Comparison of ENCODE assay signal across 31 cellular contexts in the genomic region with DNA sequence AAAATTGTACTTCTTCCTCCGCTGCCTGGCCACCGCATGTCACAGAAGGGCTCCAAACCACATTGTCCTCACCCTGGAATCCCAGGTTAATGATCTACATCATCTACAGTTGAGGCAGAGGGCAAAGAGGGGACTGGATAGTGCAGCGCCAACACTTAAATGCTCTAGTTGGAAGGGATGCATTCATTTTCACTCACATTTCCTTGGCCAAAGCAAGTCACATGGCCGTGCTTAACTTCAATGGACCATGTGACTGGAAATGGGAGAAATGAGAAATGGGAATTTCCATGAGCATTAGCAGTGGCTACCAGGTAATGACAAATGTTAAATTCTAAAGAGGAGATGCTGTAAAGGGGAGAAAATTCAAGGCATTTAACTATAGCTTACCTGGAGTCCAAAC.
"Had no signal": no experiment of that assay in that cellular context is flagged by ENCODE, and none has a peak within 500 bp of the region (broad histone marks: within the 10 kb centered on the region; RNA-seq: fewer than 3 reads in every experiment).

No MANE protein-coding gene starts in this region.

- H3K4me3 ChIP-seq: adrenal gland, body of pancreas, esophagus muscularis mucosa, gastrocnemius medialis, heart left ventricle had no signal

- ATAC-seq: activated naive CD8-positive, alpha-beta T cell treated with anti-CD3 and anti-CD28 coated beads, Interleukin-2, amount 50 U/mL, for 24 hours; activated T-cell treated with anti-CD3 and anti-CD28 coated beads, Interleukin-2, amount 50 U/mL, for 72 hours; effector memory CD8-positive, alpha-beta T cell; foreskin keratinocyte; gastrocnemius medialis; heart left ventricle had no signal

- H3K4me1 ChIP-seq: adrenal gland, foreskin keratinocyte, gastrocnemius medialis, heart left ventricle had no signal

- H3K27me3 ChIP-seq: adrenal gland, body of pancreas, esophagus muscularis mucosa, heart left ventricle had no signal

- FAIRE-seq: colon had no signal

- H3K27ac ChIP-seq: adrenal gland, body of pancreas, esophagus muscularis mucosa, foreskin keratinocyte, gastrocnemius medialis, heart left ventricle had no signal

- H3K36me3 ChIP-seq: adrenal gland, esophagus muscularis mucosa, gastrocnemius medialis, heart left ventricle had no signal

- H3K9me3 ChIP-seq: adrenal gland, body of pancreas, esophagus muscularis mucosa, gastrocnemius medialis had no signal

- DNase-seq: activated CD4-positive, alpha-beta memory T cell treated with anti-CD3 and anti-CD28 coated beads, Interleukin-2, amount 10 ng/mL, durations not matched to agents 7 days and 5 days; activated CD4-positive, alpha-beta T cell treated with anti-CD3 and anti-CD28 coated beads for 1 hour; activated CD4-positive, alpha-beta T cell treated with anti-CD3 and anti-CD28 coated beads for 4 hours; activated CD4-positive, alpha-beta T cell treated with anti-CD3 and anti-CD28 coated beads, Interleukin-2, amount 10 ng/mL, durations not matched to agents 7 days and 5 days; activated CD4-positive, alpha-beta T cell treated with anti-CD3 and anti-CD28 coated beads, Interleukin-2, amount 50 U/mL, for 4 hours; activated CD8-positive, alpha-beta memory T cell treated with anti-CD3 and anti-CD28 coated beads, Interleukin-2, amount 50 U/mL, for 48 hours; activated gamma-delta T cell; activated naive CD4-positive, alpha-beta T cell; activated naive CD4-positive, alpha-beta T cell treated with anti-CD3 and anti-CD28 coated beads, Interleukin-2, amount 10 ng/mL, durations not matched to agents 7 days and 5 days; activated naive CD8-positive, alpha-beta T cell treated with anti-CD3 and anti-CD28 coated beads for 36 hours; activated naive CD8-positive, alpha-beta T cell treated with anti-CD3 and anti-CD28 coated beads, Interleukin-2, amount 50 U/mL, for 24 hours; activated T-cell treated with anti-CD3 and anti-CD28 coated beads for 4 hours; activated T-cell treated with anti-CD3 and anti-CD28 coated beads, Interleukin-2, amount 50 U/mL, for 24 hours; activated T-cell treated with anti-CD3 and anti-CD28 coated beads, Interleukin-2, amount 50 U/mL, for 72 hours; adrenal gland; amygdala; aorta; caudate nucleus; cortex of kidney; dermis blood vessel endothelial cell; effector CD4-positive, alpha-beta T cell; effector memory CD8-positive, alpha-beta T cell; erythroblast; foreskin keratinocyte; gastrocnemius medialis; glutamatergic neuron; heart left ventricle; T-helper 2 cell had no signal
